Comparison of ENCODE assay signal across 9 cellular contexts in the genomic region with DNA sequence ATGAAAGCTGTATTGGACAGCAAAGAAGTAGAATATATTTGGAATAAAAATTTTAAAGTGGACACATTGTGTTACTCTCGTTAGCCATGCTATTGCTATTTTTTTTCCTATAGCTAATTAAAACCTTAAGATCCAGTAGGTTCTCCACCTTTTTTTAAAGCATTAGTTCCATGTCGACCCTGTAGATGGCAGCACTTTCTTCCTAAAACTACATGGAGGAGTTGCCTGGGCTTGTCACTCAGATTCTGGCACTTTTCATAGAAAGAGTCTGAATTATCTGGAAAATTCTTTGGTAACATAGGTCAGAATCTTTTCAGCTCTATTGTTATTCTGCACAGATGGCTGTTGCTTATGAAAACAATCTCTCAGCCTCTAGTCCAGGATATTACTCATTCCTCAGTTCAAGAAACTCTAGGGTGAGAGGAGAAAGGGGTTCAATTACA. TPM values are rescaled to one million over a fixed set of nuclear protein-coding genes. Genes with fewer than 3 reads are reported as not detected.
DNase-seq lines count a peak whose midpoint lies in the region; ATAC-seq and TF ChIP-seq lines count a peak whose summit lies in the region.
"Had no signal": no experiment of that assay in that cellular context is flagged by ENCODE, and none has a peak within 500 bp of the region (broad histone marks: within the 10 kb centered on the region; RNA-seq: fewer than 3 reads in every experiment).

No MANE protein-coding gene starts in this region.

- H3K4me3 ChIP-seq in BJ (ENCODE audit: low read depth, low read length) (no peak overlapping the region), WERI-Rb-1 (ENCODE audit: low read depth, low read length) (no peak overlapping the region)

- peaks cover 4% of the 10 kb centered on the region for H3K27me3 Mint-ChIP-seq in nephron (ENCODE audit: low read depth)

- H3K4me1 Mint-ChIP-seq in nephron: peaks cover 11% of the 10 kb centered on the region

- no peaks in the 10 kb centered on the region for H3K9me3 Mint-ChIP-seq in nephron

- ATAC-seq in GM18519 (IDR thresholded peaks at IDR 0.05; ENCODE audit: low FRiP score, unreplicated experiment) (peak; percentile 77), HG03064 (IDR thresholded peaks at IDR 0.05; ENCODE audit: low read depth, unreplicated experiment) (peak; percentile 61)

- H3K27me3 ChIP-seq in BJ (ENCODE audit: control insufficient read depth, insufficient read depth, low read length): no peaks in the 10 kb centered on the region; the same call in 1 of the 2 replicates
- no peaks in the 10 kb centered on the region for H3K27me3 ChIP-seq in WERI-Rb-1 (ENCODE audit: insufficient read depth, low read depth, severe bottlenecking)

- peak; percentile 70 for TF ChIP-seq CTCF in BJ (IDR thresholded peaks at IDR 0.05; ENCODE audit: insufficient read depth, low read depth, low read length)
- TF ChIP-seq CTCF in WERI-Rb-1 (IDR thresholded peaks at IDR 0.05; ENCODE audit: low read depth, low read length): peak; percentile 38
- TF ChIP-seq CTCF in nephron (IDR thresholded peaks at IDR 0.05; ENCODE audit: unreplicated experiment in 3 of 3): peak; percentile 66 to 78 (median 72)

- H3K27ac Mint-ChIP-seq in nephron: no peak overlapping the region
- H3K27ac Mint-ChIP-seq: T-helper 1 cell treated with Interleukin-12 subunit alpha and Interleukin-12 subunit beta and Interleukin-4 antibody, amounts not matched to agents 30 μg/mL and 1 μg/mL, for 36 hours had no signal

- H3K27ac ChIP-seq in WERI-Rb-1: peak overlapping the region; percentile 34; the same call in 1 of the 2 replicates

- POLR2A ChIA-PET in BJ (lab: Charles Lee): no interaction called here

- no peak overlapping the region for H3K4me3 Mint-ChIP-seq in nephron
- H3K4me3 Mint-ChIP-seq: T-helper 1 cell treated with Interleukin-12 subunit alpha and Interleukin-12 subunit beta and Interleukin-4 antibody, amounts not matched to agents 30 μg/mL and 1 μg/mL, for 36 hours had no signal

- H3K9me3 ChIP-seq in WERI-Rb-1 (ENCODE audit: severe bottlenecking): no peaks in the 10 kb centered on the region

- CTCF ChIA-PET in BJ (lab: Yijun Ruan, JAX): interaction anchor here (0.5 to 4.9 kb wide), 16 partner anchors 9 to 574 kb away, joined by 3 to 40 read pairs (median 4); no protein-coding TSS in a partner anchor

- DNase-seq in BJ (ENCODE audit: low read depth) (peak; percentile 41), NCI-H2107 treated with DMSO at 0.1 percent for 48 hours (lab: John Stamatoyannopoulos, UW; ENCODE audit: unreplicated experiment) (peak; percentile 47), WERI-Rb-1 (peak; percentile 57), fibroblast of gingiva (ENCODE audit: low read depth) (peak; percentile 89), COR-L47 (lab: John Stamatoyannopoulos, UW) (no peak)

- H3K36me3 Mint-ChIP-seq in nephron (ENCODE audit: low read depth): no peaks in the 10 kb centered on the region

- H3K36me3 ChIP-seq in BJ (ENCODE audit: control insufficient read depth, insufficient read depth, low read length) (no peaks in the 10 kb centered on the region), WERI-Rb-1 (no peaks in the 10 kb centered on the region)

RNA-seq across cellular contexts. Expression of gene ESR1, which starts 42.0 kb away (rescaled TPM):
- polyA plus RNA-seq in BJ (2011; rRNA removed): not detected in 2 replicates
- 0.43 TPM in 1 of 2 replicates, not detected in the other for polyA minus RNA-seq in BJ (2011; rRNA and poly(A)+ RNA removed)
